ENCODE assay signal across 32 cellular contexts in genomic region chr5:175094461-175094860, GRCh38.
"Had no signal": no experiment of that assay in that cellular context is flagged by ENCODE, and none has a peak within 500 bp of the region (broad histone marks: within the 10 kb centered on the region; RNA-seq: fewer than 3 reads in every experiment).

No MANE protein-coding gene starts in this region.

- ATAC-seq: activated naive CD4-positive, alpha-beta T cell treated with anti-CD3 and anti-CD28 coated beads, Interleukin-2, amount 50 U/mL, for 72 hours; activated naive CD8-positive, alpha-beta T cell treated with anti-CD3 and anti-CD28 coated beads, Interleukin-2, amount 50 U/mL, for 24 hours; activated T-cell treated with anti-CD3 and anti-CD28 coated beads, Interleukin-2, amount 50 U/mL, for 4 hours; activated T-cell treated with anti-CD3 and anti-CD28 coated beads, Interleukin-2, amount 50 U/mL, for 72 hours; activated T-helper 17 cell treated with anti-CD3 and anti-CD28 coated beads, Interleukin-2, amount 50 U/mL, for 72 hours; body of pancreas had no signal

- H3K27me3 ChIP-seq: adrenal gland, ascending aorta, body of pancreas, brain microvascular endothelial cell, cardiac muscle cell had no signal

- H3K4me1 ChIP-seq: adrenal gland, ascending aorta, body of pancreas, breast epithelium had no signal

- H3K4me3 ChIP-seq: adrenal gland, ascending aorta, body of pancreas, breast epithelium, cardiac muscle cell had no signal

- H3K9me3 ChIP-seq: adrenal gland, ascending aorta, body of pancreas, breast epithelium had no signal

- H3K27ac ChIP-seq: adrenal gland, ascending aorta, body of pancreas, brain microvascular endothelial cell, breast epithelium, cardiac muscle cell had no signal

- DNase-seq: activated effector memory CD4-positive, alpha-beta T cell treated with anti-CD3 and anti-CD28 coated beads, Interleukin-2, amount 50 U/mL, for 16 hours; activated effector memory CD4-positive, alpha-beta T cell treated with Interleukin-2 at 50 U/mL for 16 hours; activated gamma-delta T cell; activated gamma-delta T cell treated with Interleukin-2 at 50 U/mL for 16 hours; activated naive CD4-positive, alpha-beta T cell; activated naive CD4-positive, alpha-beta T cell treated with anti-CD3 and anti-CD28 coated beads for 36 hours; activated naive CD4-positive, alpha-beta T cell treated with anti-CD3 and anti-CD28 coated beads, Interleukin-2, amount 10 ng/mL, durations not matched to agents 7 days and 5 days; activated naive CD4-positive, alpha-beta T cell treated with anti-CD3 and anti-CD28 coated beads, Interleukin-2, amount 50 U/mL, for 16 hours; activated naive CD4-positive, alpha-beta T cell treated with Interleukin-2 at 50 U/mL for 16 hours; activated naive CD8-positive, alpha-beta T cell treated with anti-CD3 and anti-CD28 coated beads for 36 hours; activated naive CD8-positive, alpha-beta T cell treated with anti-CD3 and anti-CD28 coated beads, Interleukin-2, amount 10 ng/mL, durations not matched to agents 7 days and 5 days; activated naive CD8-positive, alpha-beta T cell treated with anti-CD3 and anti-CD28 coated beads, Interleukin-2, amount 50 U/mL, for 24 hours; activated T-cell treated with anti-CD3 and anti-CD28 coated beads, Interleukin-2, amount 50 U/mL, for 1 hour; activated T-cell treated with anti-CD3 and anti-CD28 coated beads, Interleukin-2, amount 50 U/mL, for 24 hours; activated T-cell treated with anti-CD3 and anti-CD28 coated beads, Interleukin-2, amount 50 U/mL, for 4 hours; activated T-cell treated with anti-CD3 and anti-CD28 coated beads, Interleukin-2, amount 50 U/mL, for 48 hours; activated T-cell treated with anti-CD3 and anti-CD28 coated beads, Interleukin-2, amount 50 U/mL, for 72 hours; adrenal gland; amniotic stem cell; amygdala; anterior cingulate cortex; aorta; body of pancreas; brain microvascular endothelial cell; caudate nucleus; central memory CD4-positive, alpha-beta T cell; cerebellar nuclear complex had no signal

- H3K36me3 ChIP-seq: adrenal gland, ascending aorta, brain microvascular endothelial cell, breast epithelium, cardiac muscle cell had no signal
